In genomic region chr14:54805521-54806322, GRCh38 we compare ENCODE assay signal across 1 cellular context.
TF ChIP-seq lines count a peak whose summit lies in the region.

No MANE protein-coding gene starts in this region.

TF ChIP-seq in GM12878, 131 proteins besides CTCF, POLR2A, EP300 and RAD21 (continued from another document):
- TF ChIP-seq CUX1 (IDR thresholded peaks at IDR 0.05; ENCODE audit: insufficient replicate concordance, low read depth, low read length) = no peak
- TF ChIP-seq, protein P1, sequence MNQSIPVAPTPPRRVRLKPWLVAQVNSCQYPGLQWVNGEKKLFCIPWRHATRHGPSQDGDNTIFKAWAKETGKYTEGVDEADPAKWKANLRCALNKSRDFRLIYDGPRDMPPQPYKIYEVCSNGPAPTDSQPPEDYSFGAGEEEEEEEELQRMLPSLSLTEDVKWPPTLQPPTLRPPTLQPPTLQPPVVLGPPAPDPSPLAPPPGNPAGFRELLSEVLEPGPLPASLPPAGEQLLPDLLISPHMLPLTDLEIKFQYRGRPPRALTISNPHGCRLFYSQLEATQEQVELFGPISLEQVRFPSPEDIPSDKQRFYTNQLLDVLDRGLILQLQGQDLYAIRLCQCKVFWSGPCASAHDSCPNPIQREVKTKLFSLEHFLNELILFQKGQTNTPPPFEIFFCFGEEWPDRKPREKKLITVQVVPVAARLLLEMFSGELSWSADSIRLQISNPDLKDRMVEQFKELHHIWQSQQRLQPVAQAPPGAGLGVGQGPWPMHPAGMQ (IDR thresholded peaks at IDR 0.05; ENCODE audit: borderline replicate concordance) = no peak
